14 cellular contexts compared by ENCODE assay signal in genomic region chr14:54674342-54674741, GRCh38.
DNase-seq lines count a peak whose midpoint lies in the region; ATAC-seq, FAIRE-seq and TF ChIP-seq lines count a peak whose summit lies in the region.
"Had no signal": no experiment of that assay in that cellular context is flagged by ENCODE, and none has a peak within 500 bp of the region (broad histone marks: within the 10 kb centered on the region; RNA-seq: fewer than 3 reads in every experiment).

No MANE protein-coding gene starts in this region.

- intact Hi-C loops in left colon (cut with DNase I, micrococcal nuclease), result no loop called here

- peak overlapping the region; percentile 72 for H3K27ac ChIP-seq in mesodermal cell (ENCODE audit: low read depth, low read length, severe bottlenecking)

- peak; percentile 89 for ATAC-seq in GM19455 (IDR thresholded peaks at IDR 0.05; ENCODE audit: unreplicated experiment)
- ATAC-seq in left colon, result no peak

- peaks cover 79% of the 10 kb centered on the region for H3K4me1 ChIP-seq in mesodermal cell (ENCODE audit: control insufficient read depth, insufficient read depth, low read length, poor library complexity, severe bottlenecking)

- no peak for TF ChIP-seq CTCF in GM12865 (IDR thresholded peaks at IDR 0.05; ENCODE audit: insufficient read depth, low read depth, low read length, missing control alignments)

- peak; percentile 40 for FAIRE-seq in HTR-8/SVneo (lab: Jason Lieb, UNC)

- peaks cover 7% of the 10 kb centered on the region for H3K36me3 ChIP-seq in mesodermal cell (ENCODE audit: control insufficient read depth, insufficient read depth, low read length)

- WGBS in mesodermal cell (ENCODE audit: insufficient coverage in 2 of 2), 2 experiments, result 60 to 100% methylated on average over 1 to 2 of the region's 2 CpGs

- no peaks in the 10 kb centered on the region for H3K9me3 ChIP-seq in mesodermal cell (ENCODE audit: control insufficient read depth, low read length)

- peak; percentile 69 for DNase-seq in GM12865 (ENCODE audit: low read depth)
- DNase-seq in HTR-8/SVneo (ENCODE audit: insufficient read length, low spot score), result no peak
- no peak for DNase-seq in DMS153 (lab: John Stamatoyannopoulos, UW)
- no peak for DNase-seq in AG20443 (ENCODE audit: low spot score)
- DNase-seq in left colon, result no peak
- DNase-seq in HCEC 1CT, result no peak
- DNase-seq: activated CD4-positive, alpha-beta T cell treated with anti-CD3 and anti-CD28 coated beads, Interleukin-2, amount 50 U/mL, for 4 hours; effector CD8-positive, alpha-beta T cell; GDM1; KG1; NCI-H2081 had no signal

- H3K4me3 ChIP-seq in GM12865 (ENCODE audit: low read depth, low read length) (no peak overlapping the region), mesodermal cell (ENCODE audit: extremely low read depth, insufficient read depth, low read length, poor library complexity, severe bottlenecking) (no peak overlapping the region)
- H3K4me3 ChIP-seq: hepatocyte had no signal
